ENCODE assay signal across 8 cellular contexts in genomic region chr19:2494084-2494446, GRCh38. TPM values are rescaled to one million over a fixed set of nuclear protein-coding genes. Genes with fewer than 3 reads are reported as not detected.
DNase-seq lines count a peak whose midpoint lies in the region; ATAC-seq and TF ChIP-seq lines count a peak whose summit lies in the region.

No MANE protein-coding gene starts in this region.

- no peak overlapping the region for H3K27ac Mint-ChIP-seq in activated T-helper 2 cell treated with anti-CD3 and anti-CD28 coated beads, Interferon-gamma antibody, Interleukin-2, Interleukin-4, amounts not matched to agents 10 μg/mL and 5 μg/mL and 100 μg/mL, durations not matched to agents 14 hours and 24 hours and 36 hours

- H3K4me1 ChIP-seq in iPS-18a (ENCODE audit: control insufficient read depth, low read depth, low read length) (no peaks in the 10 kb centered on the region), thoracic aorta (ENCODE audit: control insufficient read depth in 1 of 2, low read depth in 2 of 2) (peaks cover 5 to 35% of the 10 kb centered on the region in 2 donors)

- no peaks in the 10 kb centered on the region for H3K36me3 ChIP-seq in iPS-18a (ENCODE audit: control insufficient read depth, low read depth, low read length)
- H3K36me3 ChIP-seq in thoracic aorta: no peaks in the 10 kb centered on the region

- intact Hi-C loops in activated T-helper 2 cell treated with anti-CD3 and anti-CD28 coated beads, Interferon-gamma antibody, Interleukin-2, Interleukin-4, amounts not matched to agents 10 μg/mL and 5 μg/mL and 100 μg/mL, durations not matched to agents 14 hours and 24 hours and 36 hours (cut with micrococcal nuclease): loop anchor here (2.0 kb wide), 1 partner anchor 15 kb away; no protein-coding TSS in a partner anchor

- H3K36me3 Mint-ChIP-seq in activated T-helper 2 cell treated with anti-CD3 and anti-CD28 coated beads, Interferon-gamma antibody, Interleukin-2, Interleukin-4, amounts not matched to agents 10 μg/mL and 5 μg/mL and 100 μg/mL, durations not matched to agents 14 hours and 24 hours and 36 hours (ENCODE audit: low read depth): no peaks in the 10 kb centered on the region

- H3K4me3 Mint-ChIP-seq in activated T-helper 2 cell treated with anti-CD3 and anti-CD28 coated beads, Interferon-gamma antibody, Interleukin-2, Interleukin-4, amounts not matched to agents 10 μg/mL and 5 μg/mL and 100 μg/mL, durations not matched to agents 14 hours and 24 hours and 36 hours (ENCODE audit: low read depth): peak overlapping the region; percentile 56

- ATAC-seq in thoracic aorta (ENCODE audit: insufficient number of reproducible peaks, low FRiP score, low read depth): no peak
- ATAC-seq in GM18873 (IDR thresholded peaks at IDR 0.05; ENCODE audit: low FRiP score, unreplicated experiment): no peak
- ATAC-seq in GM18861 (IDR thresholded peaks at IDR 0.05; ENCODE audit: unreplicated experiment): no peak

- no peak overlapping the region for H3K27ac ChIP-seq in iPS-18a (ENCODE audit: low read length)
- no peak overlapping the region for H3K27ac ChIP-seq in thoracic aorta

- no peak for TF ChIP-seq CTCF in thoracic aorta (IDR thresholded peaks at IDR 0.05)

- H3K9ac ChIP-seq in iPS-18a (ENCODE audit: low read length): no peak overlapping the region

- peak; percentile 38 for DNase-seq in activated T-cell treated with anti-CD3 and anti-CD28 coated beads, Interleukin-2, amount 50 U/mL, for 1 hour
- DNase-seq in activated T-cell treated with anti-CD3 and anti-CD28 coated beads for 4 hours (no peak), thoracic aorta (ENCODE audit: low spot score) (no peak), globus pallidus (ENCODE audit: low spot score) (no peak)
- no peak for DNase-seq in activated T-helper 2 cell treated with anti-CD3 and anti-CD28 coated beads, Interferon-gamma antibody, Interleukin-2, Interleukin-4, amounts not matched to agents 10 μg/mL and 5 μg/mL and 100 μg/mL, durations not matched to agents 14 hours and 24 hours and 36 hours (ENCODE audit: low spot score)

- H3K27me3 ChIP-seq in iPS-18a (ENCODE audit: control insufficient read depth, insufficient read depth, low read length) (peaks cover 48% of the 10 kb centered on the region), thoracic aorta (replicated peaks; ENCODE audit: insufficient read depth) (no peaks in the 10 kb centered on the region)

- H3K27me3 Mint-ChIP-seq in activated T-helper 2 cell treated with anti-CD3 and anti-CD28 coated beads, Interferon-gamma antibody, Interleukin-2, Interleukin-4, amounts not matched to agents 10 μg/mL and 5 μg/mL and 100 μg/mL, durations not matched to agents 14 hours and 24 hours and 36 hours (ENCODE audit: low read depth): peaks cover 37% of the 10 kb centered on the region

- peak overlapping the region; percentile 55 for H3K4me3 ChIP-seq in iPS-18a (ENCODE audit: low read length)
- peak overlapping the region; percentile 73 for H3K4me3 ChIP-seq in thoracic aorta

- peaks cover 24% of the 10 kb centered on the region for H3K4me1 Mint-ChIP-seq in activated T-helper 2 cell treated with anti-CD3 and anti-CD28 coated beads, Interferon-gamma antibody, Interleukin-2, Interleukin-4, amounts not matched to agents 10 μg/mL and 5 μg/mL and 100 μg/mL, durations not matched to agents 14 hours and 24 hours and 36 hours (ENCODE audit: low read depth)

- no peaks in the 10 kb centered on the region for H3K9me3 Mint-ChIP-seq in activated T-helper 2 cell treated with anti-CD3 and anti-CD28 coated beads, Interferon-gamma antibody, Interleukin-2, Interleukin-4, amounts not matched to agents 10 μg/mL and 5 μg/mL and 100 μg/mL, durations not matched to agents 14 hours and 24 hours and 36 hours

- H3K9me3 ChIP-seq in iPS-18a (ENCODE audit: control insufficient read depth, low read depth, low read length) (no peaks in the 10 kb centered on the region), thoracic aorta (no peaks in the 10 kb centered on the region)

RNA-seq across cellular contexts. Expression of gene GADD45B, which starts 18.1 kb away (rescaled TPM):
- 90.7 and 95.2 TPM in 2 replicates for total RNA-seq in activated T-helper 2 cell treated with anti-CD3 and anti-CD28 coated beads, Interferon-gamma antibody, Interleukin-2, Interleukin-4, amounts not matched to agents 10 μg/mL and 5 μg/mL and 100 μg/mL, durations not matched to agents 14 hours and 24 hours and 36 hours
- total RNA-seq in thoracic aorta: 100 to 1,000 TPM; 430 to 498 TPM

RNA-seq across cellular contexts. Expression of gene LMNB2, which starts 37.3 kb away (rescaled TPM):
- 111 and 115 TPM in 2 replicates for total RNA-seq in activated T-helper 2 cell treated with anti-CD3 and anti-CD28 coated beads, Interferon-gamma antibody, Interleukin-2, Interleukin-4, amounts not matched to agents 10 μg/mL and 5 μg/mL and 100 μg/mL, durations not matched to agents 14 hours and 24 hours and 36 hours
- total RNA-seq in thoracic aorta: 10 to 100 TPM; 23.6 to 43.3 TPM
